Comparison of ENCODE assay signal across 28 cellular contexts in the genomic region with DNA sequence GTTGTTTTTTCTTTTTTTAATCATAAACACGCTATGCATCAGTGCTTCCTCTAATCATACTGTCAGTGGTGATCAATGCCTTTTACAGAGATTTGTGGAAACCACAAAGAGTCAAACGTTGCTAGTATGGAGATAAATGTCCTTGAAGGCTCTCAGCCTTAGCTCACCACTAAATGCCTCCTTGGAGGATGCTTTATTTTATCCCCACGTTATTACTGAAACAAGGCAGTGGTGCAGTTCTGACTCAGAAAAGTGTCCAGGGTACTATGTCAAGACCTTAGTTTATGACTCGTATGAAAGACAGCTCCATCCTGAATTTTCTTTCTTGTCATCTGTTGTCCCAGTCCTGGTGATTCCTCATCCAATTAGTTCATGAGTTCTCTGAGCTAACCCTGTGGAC.
DNase-seq lines count a peak whose midpoint lies in the region; ATAC-seq, FAIRE-seq and TF ChIP-seq lines count a peak whose summit lies in the region.
"Had no signal": no experiment of that assay in that cellular context is flagged by ENCODE, and none has a peak within 500 bp of the region (broad histone marks: within the 10 kb centered on the region; RNA-seq: fewer than 3 reads in every experiment).

No MANE protein-coding gene starts in this region.

- H3K27me3 ChIP-seq in osteoblast (ENCODE audit: insufficient read depth, low read length), result no peaks in the 10 kb centered on the region
- H3K27me3 ChIP-seq: right lobe of liver, uterus had no signal

- H3K4me1 ChIP-seq in osteoblast (ENCODE audit: insufficient read depth, low read length), result peaks cover 2% of the 10 kb centered on the region
- H3K4me1 ChIP-seq: right lobe of liver, uterus had no signal

- no peaks in the 10 kb centered on the region for H3K36me3 ChIP-seq in osteoblast (ENCODE audit: insufficient read depth, low read length)
- H3K36me3 ChIP-seq: right lobe of liver, thoracic aorta, uterus had no signal

- no peak for TF ChIP-seq CTCF in osteoblast (IDR thresholded peaks at IDR 0.05; ENCODE audit: extremely low read depth, low read depth, low read length)

- DNase-seq in GM12892 (ENCODE audit: insufficient read length), result no peak
- peak; percentile 9 for DNase-seq in M059J (ENCODE audit: low read depth)
- peak; percentile 40 for DNase-seq in fibroblast of peridontal ligament (ENCODE audit: extremely low read depth)
- peak; percentile 7 for DNase-seq in skeletal muscle cell (ENCODE audit: low read depth)
- no peak for DNase-seq in AG08395 (ENCODE audit: low spot score)
- DNase-seq in osteoblast (ENCODE audit: insufficient read length, low spot score, missing footprints), result no peak
- DNase-seq: activated CD4-positive, alpha-beta T cell treated with anti-CD3 and anti-CD28 coated beads for 1 hour; activated CD8-positive, alpha-beta T cell treated with anti-CD3 and anti-CD28 coated beads for 36 hours; AML-193; anterior cingulate cortex; CD8-positive, alpha-beta memory T cell; effector memory CD4-positive, alpha-beta T cell; foreskin melanocyte; left colon; mammary epithelial cell; NCI-H2081; NCI-H226; right lobe of liver; stimulated activated CD4-positive, alpha-beta T cell treated with anti-CD3 and anti-CD28 coated beads, Interleukin-15, amount 100 ng/mL, for 24 hours; stimulated activated naive CD4-positive, alpha-beta T cell treated with Interleukin-2 at 50 U/mL for 16 hours; T-helper 17 cell; uterus had no signal

- no peak overlapping the region for H3K27ac ChIP-seq in osteoblast (ENCODE audit: low read depth, low read length)
- H3K27ac ChIP-seq: coronary artery, HL-60, right lobe of liver, thoracic aorta, uterus had no signal

- H3K4me3 ChIP-seq in skeletal muscle cell (ENCODE audit: low read depth, low read length), result no peak overlapping the region
- H3K4me3 ChIP-seq in osteoblast (ENCODE audit: insufficient read depth, low read length), result no peak overlapping the region
- H3K4me3 ChIP-seq: coronary artery, right lobe of liver, thoracic aorta, uterus had no signal

- peak; percentile 17 for FAIRE-seq in GM12892 (lab: Jason Lieb, UNC)
- FAIRE-seq: HepG2 had no signal

- ATAC-seq in GM18511 (IDR thresholded peaks at IDR 0.05; ENCODE audit: unreplicated experiment), result no peak
- no peak for ATAC-seq in HG03025 (IDR thresholded peaks at IDR 0.05; ENCODE audit: low FRiP score, unreplicated experiment)
- ATAC-seq: activated CD8-positive, alpha-beta T cell treated with anti-CD3 and anti-CD28 coated beads for 36 hours; HepG2; left colon; right lobe of liver; T-helper 17 cell had no signal

- no peaks in the 10 kb centered on the region for H3K9me3 ChIP-seq in osteoblast (ENCODE audit: low read depth, low read length)
- H3K9me3 ChIP-seq: right lobe of liver, thoracic aorta, uterus had no signal

- no peak overlapping the region for H2AFZ ChIP-seq in osteoblast (ENCODE audit: low read length)

- TF ChIP-seq POLR2A in GM12892 (IDR thresholded peaks at IDR 0.05; ENCODE audit: low read depth, low read length), result no peak

- no peaks in the 10 kb centered on the region for H3K79me2 ChIP-seq in osteoblast (ENCODE audit: insufficient read depth, low read length)

- no peak overlapping the region for H3K4me2 ChIP-seq in osteoblast (ENCODE audit: insufficient read depth, low read length)

- H4K20me1 ChIP-seq in osteoblast (ENCODE audit: insufficient read depth, low read length), result no peaks in the 10 kb centered on the region

Comparison
In these comparisons a context has a peak if more than half of its experiments do, and no peak if none do; other contexts are left out.
1. DNase-seq: peak in M059J (single experiment), fibroblast of peridontal ligament (single experiment) and skeletal muscle cell (single experiment); none in GM12892 (single experiment), AG08395 (single experiment) and osteoblast (single experiment).